17 cellular contexts compared by ENCODE assay signal in the genomic region with DNA sequence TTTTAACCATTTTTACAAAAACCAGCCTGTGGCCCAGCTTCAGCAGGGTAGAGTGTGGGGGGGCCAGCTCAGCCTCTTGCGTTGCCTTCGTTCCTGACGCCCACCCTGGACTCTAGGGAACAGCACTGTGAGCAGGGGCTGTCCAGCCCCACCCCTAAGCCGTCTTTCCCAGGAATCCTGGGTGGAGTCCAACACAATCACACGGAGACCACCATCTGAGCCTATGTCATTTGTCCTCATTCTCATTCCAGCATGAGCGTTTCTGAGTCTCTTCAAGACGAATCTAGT.
DNase-seq lines count a peak whose midpoint lies in the region; ATAC-seq and TF ChIP-seq lines count a peak whose summit lies in the region.
"Had no signal": no experiment of that assay in that cellular context is flagged by ENCODE, and none has a peak within 500 bp of the region (broad histone marks: within the 10 kb centered on the region; RNA-seq: fewer than 3 reads in every experiment).

No MANE protein-coding gene starts in this region.

- H3K27me3 ChIP-seq in RWPE2 (ENCODE audit: insufficient read depth, poor library complexity, severe bottlenecking) (no peaks in the 10 kb centered on the region), testis (no peaks in the 10 kb centered on the region), uterus (no peaks in the 10 kb centered on the region)

- no peaks in the 10 kb centered on the region for H3K36me3 ChIP-seq in RWPE2 (ENCODE audit: low read depth)
- H3K36me3 ChIP-seq in testis (ENCODE audit: low read depth, missing control alignments), result no peaks in the 10 kb centered on the region
- no peaks in the 10 kb centered on the region for H3K36me3 ChIP-seq in uterus

- TF ChIP-seq POLR2A in testis (IDR thresholded peaks at IDR 0.05), result no peak
- no peak for TF ChIP-seq POLR2A in uterus (IDR thresholded peaks at IDR 0.05)

- H3K27me3 Mint-ChIP-seq in nephron progenitor cell (ENCODE audit: low read depth, poor library complexity), result no peaks in the 10 kb centered on the region
- no peaks in the 10 kb centered on the region for H3K27me3 Mint-ChIP-seq in activated T-cell treated with anti-CD3 and anti-CD28 coated beads, Interleukin-2, amount 50 U/mL, for 24 hours
- H3K27me3 Mint-ChIP-seq: B cell; CD4-positive, CD25-positive, alpha-beta regulatory T cell; CD8-positive, alpha-beta memory T cell had no signal

- WGBS in testis, 2 donors, result 67 to 76% methylated on average over 7 of the region's 7 CpGs

- H3K4me1 ChIP-seq in RWPE2 (ENCODE audit: insufficient read depth, poor library complexity, severe bottlenecking), result no peaks in the 10 kb centered on the region
- no peaks in the 10 kb centered on the region for H3K4me1 ChIP-seq in testis
- no peaks in the 10 kb centered on the region for H3K4me1 ChIP-seq in uterus
- H3K4me1 ChIP-seq: HAP-1 had no signal

- H3K9me3 ChIP-seq in RWPE2 (ENCODE audit: severe bottlenecking) (no peaks in the 10 kb centered on the region), testis (no peaks in the 10 kb centered on the region), uterus (no peaks in the 10 kb centered on the region)
- H3K9me3 ChIP-seq: HAP-1 had no signal

- H3K27ac ChIP-seq in RWPE2 (ENCODE audit: poor library complexity, severe bottlenecking) (no peak overlapping the region), testis (no peak overlapping the region), uterus (no peak overlapping the region)

- no peaks in the 10 kb centered on the region for H3K9me3 Mint-ChIP-seq in nephron progenitor cell
- no peaks in the 10 kb centered on the region for H3K9me3 Mint-ChIP-seq in activated T-cell treated with anti-CD3 and anti-CD28 coated beads, Interleukin-2, amount 50 U/mL, for 24 hours
- H3K9me3 Mint-ChIP-seq: CD8-positive, alpha-beta memory T cell had no signal

- no peak for ATAC-seq in RWPE2 (ENCODE audit: low read depth)
- ATAC-seq: GM12878 had no signal

- intact Hi-C loops in testis (cut with DNase I; ENCODE audit: low total_unique reads) (no loop called here), uterus (cut with DNase I; ENCODE audit: low total_unique reads) (no loop called here)

- peaks cover 11% of the 10 kb centered on the region for H3K36me3 Mint-ChIP-seq in nephron progenitor cell (ENCODE audit: low read depth)
- peaks cover 15% of the 10 kb centered on the region for H3K36me3 Mint-ChIP-seq in activated T-cell treated with anti-CD3 and anti-CD28 coated beads, Interleukin-2, amount 50 U/mL, for 24 hours (ENCODE audit: low read depth)

- H3K4me3 ChIP-seq in RWPE2 (ENCODE audit: severe bottlenecking) (no peak overlapping the region), testis (no peak overlapping the region), uterus (no peak overlapping the region)
- H3K4me3 ChIP-seq: GM12878, HAP-1 had no signal

- H3K4me3 Mint-ChIP-seq in nephron progenitor cell, result no peak overlapping the region
- no peak overlapping the region for H3K4me3 Mint-ChIP-seq in activated T-cell treated with anti-CD3 and anti-CD28 coated beads, Interleukin-2, amount 50 U/mL, for 24 hours
- H3K4me3 Mint-ChIP-seq: B cell; CD4-positive, CD25-positive, alpha-beta regulatory T cell; CD8-positive, alpha-beta memory T cell had no signal

- DNase-seq in GM20000 (ENCODE audit: low spot score) (peak; percentile 13), RWPE2 (ENCODE audit: low spot score) (peak; percentile 69), nephron progenitor cell (no peak), testis (peak; percentile 7), uterus (no peak), retina (no peak)
- no peak for DNase-seq in activated T-cell treated with anti-CD3 and anti-CD28 coated beads, Interleukin-2, amount 50 U/mL, for 24 hours
- DNase-seq: C1 segment of cervical spinal cord; CD4-positive, CD25-positive, alpha-beta regulatory T cell; CD8-positive, alpha-beta memory T cell; COR-L47; DMS 273 treated with DMSO at 0.1 percent for 48 hours; DMS53; EL had no signal

- H3K27ac Mint-ChIP-seq in nephron progenitor cell, result peak overlapping the region; percentile 89
- H3K27ac Mint-ChIP-seq in activated T-cell treated with anti-CD3 and anti-CD28 coated beads, Interleukin-2, amount 50 U/mL, for 24 hours, result no peak overlapping the region
- H3K27ac Mint-ChIP-seq: B cell; CD4-positive, CD25-positive, alpha-beta regulatory T cell had no signal

- TF ChIP-seq CTCF in GM20000 (IDR thresholded peaks at IDR 0.05; ENCODE audit: extremely low read depth, missing control alignments) (no peak), RWPE2 (IDR thresholded peaks at IDR 0.05; ENCODE audit: poor library complexity, severe bottlenecking) (no peak), nephron progenitor cell (IDR thresholded peaks at IDR 0.05) (no peak), testis (IDR thresholded peaks at IDR 0.05) (no peak), uterus (IDR thresholded peaks at IDR 0.05) (no peak)

- H3K4me1 Mint-ChIP-seq in nephron progenitor cell, result peaks cover 34% of the 10 kb centered on the region
- peaks cover 5% of the 10 kb centered on the region for H3K4me1 Mint-ChIP-seq in activated T-cell treated with anti-CD3 and anti-CD28 coated beads, Interleukin-2, amount 50 U/mL, for 24 hours (ENCODE audit: low read depth)
- H3K4me1 Mint-ChIP-seq: B cell; CD4-positive, CD25-positive, alpha-beta regulatory T cell; CD8-positive, alpha-beta memory T cell had no signal

Comparison
In these comparisons a context has a peak if more than half of its experiments do, and no peak if none do; other contexts are left out.
1. DNase-seq: peak in GM20000 (single experiment), RWPE2 (single experiment) and testis (single experiment); none in nephron progenitor cell (single experiment), activated T-cell treated with anti-CD3 and anti-CD28 coated beads, Interleukin-2, amount 50 U/mL, for 24 hours (single experiment), uterus (0 of 2) and retina (single experiment).